ENCODE assay signal across 1 cellular context in the genomic region with DNA sequence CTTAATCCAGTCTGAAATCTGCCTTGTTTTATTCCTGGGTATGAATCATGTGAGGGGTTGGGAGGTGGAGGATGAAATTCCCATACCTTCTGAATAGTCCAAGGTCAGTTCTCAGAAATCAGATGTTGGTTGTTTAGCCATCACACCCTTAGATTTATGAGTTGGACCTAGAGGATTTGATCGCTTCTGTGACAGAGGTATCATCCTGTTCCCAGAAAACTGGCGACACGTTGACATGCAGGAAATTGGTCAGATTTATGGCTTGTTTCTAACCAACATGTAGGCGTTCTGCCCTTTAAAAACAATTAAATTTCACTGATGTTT.
TF ChIP-seq lines count a peak whose summit lies in the region.

No MANE protein-coding gene starts in this region.

TF ChIP-seq in A549, 52 proteins besides CTCF, POLR2A, EP300 and RAD21 (continued from another document):
- no peak for TF ChIP-seq REST (IDR thresholded peaks at IDR 0.05)
- no peak for TF ChIP-seq HEYL (CRISPR knock-in tag; IDR thresholded peaks at IDR 0.05)
- TF ChIP-seq CBX8 (IDR thresholded peaks at IDR 0.05): no peak
- no peak for TF ChIP-seq HOXB5 (CRISPR knock-in tag; IDR thresholded peaks at IDR 0.05)
- no peak for TF ChIP-seq MAFK (IDR thresholded peaks at IDR 0.05; ENCODE audit: partially characterized antibody)
- TF ChIP-seq, protein P1, sequence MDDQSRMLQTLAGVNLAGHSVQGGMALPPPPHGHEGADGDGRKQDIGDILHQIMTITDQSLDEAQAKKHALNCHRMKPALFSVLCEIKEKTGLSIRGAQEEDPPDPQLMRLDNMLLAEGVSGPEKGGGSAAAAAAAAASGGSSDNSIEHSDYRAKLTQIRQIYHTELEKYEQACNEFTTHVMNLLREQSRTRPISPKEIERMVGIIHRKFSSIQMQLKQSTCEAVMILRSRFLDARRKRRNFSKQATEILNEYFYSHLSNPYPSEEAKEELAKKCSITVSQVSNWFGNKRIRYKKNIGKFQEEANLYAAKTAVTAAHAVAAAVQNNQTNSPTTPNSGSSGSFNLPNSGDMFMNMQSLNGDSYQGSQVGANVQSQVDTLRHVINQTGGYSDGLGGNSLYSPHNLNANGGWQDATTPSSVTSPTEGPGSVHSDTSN (IDR thresholded peaks at IDR 0.05): no peak
- no peak for TF ChIP-seq FOSB (CRISPR knock-in tag; IDR thresholded peaks at IDR 0.05)
- TF ChIP-seq CBX2 (IDR thresholded peaks at IDR 0.05; ENCODE audit: borderline replicate concordance, low read depth): no peak
- TF ChIP-seq JUNB (IDR thresholded peaks at IDR 0.05): no peak
- no peak for TF ChIP-seq TP53 (CRISPR knock-in tag; IDR thresholded peaks at IDR 0.05)
- TF ChIP-seq ESRRA (IDR thresholded peaks at IDR 0.05; ENCODE audit: borderline replicate concordance, low read length): no peak
- no peak for TF ChIP-seq MAZ (IDR thresholded peaks at IDR 0.05; ENCODE audit: borderline replicate concordance, low read depth, low read length)
